Comparison of ENCODE assay signal across 1 cellular context in the genomic region with DNA sequence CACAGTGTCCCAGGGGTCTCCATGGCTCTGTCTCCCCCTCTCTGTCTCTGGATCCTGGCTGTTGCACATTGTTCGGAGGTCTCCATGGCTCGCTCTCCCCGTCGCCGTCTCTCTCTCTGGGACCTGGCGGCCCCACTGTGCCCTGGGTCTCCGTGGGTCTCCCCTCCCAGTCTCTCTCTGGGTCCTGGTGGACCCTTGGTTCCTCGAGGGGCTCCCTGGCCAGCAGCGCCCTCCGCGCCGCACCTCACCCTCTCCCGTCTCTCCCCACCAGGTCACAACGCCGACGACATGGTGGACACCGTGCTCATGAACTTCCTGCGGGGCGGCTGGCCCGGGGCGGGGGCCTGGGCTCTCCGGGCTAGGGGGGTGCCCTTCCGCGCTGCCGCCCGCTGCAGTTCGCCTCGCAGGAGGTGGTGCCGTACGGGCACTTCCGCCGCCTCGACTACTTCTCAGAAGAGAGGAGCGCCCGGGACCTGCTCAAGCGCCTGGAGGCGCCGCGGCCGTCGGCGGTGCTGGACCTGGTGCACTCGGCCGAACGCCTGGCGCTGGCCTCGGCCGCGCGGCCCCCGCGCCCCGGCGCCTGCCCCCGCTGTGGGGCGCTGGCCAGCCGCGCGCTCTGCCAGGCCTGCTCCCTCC.
TF ChIP-seq lines count a peak whose summit lies in the region.

No MANE protein-coding gene starts in this region.

TF ChIP-seq in IMR-90, 13 proteins besides CTCF, POLR2A, EP300 and RAD21:
- TF ChIP-seq, protein P1, sequence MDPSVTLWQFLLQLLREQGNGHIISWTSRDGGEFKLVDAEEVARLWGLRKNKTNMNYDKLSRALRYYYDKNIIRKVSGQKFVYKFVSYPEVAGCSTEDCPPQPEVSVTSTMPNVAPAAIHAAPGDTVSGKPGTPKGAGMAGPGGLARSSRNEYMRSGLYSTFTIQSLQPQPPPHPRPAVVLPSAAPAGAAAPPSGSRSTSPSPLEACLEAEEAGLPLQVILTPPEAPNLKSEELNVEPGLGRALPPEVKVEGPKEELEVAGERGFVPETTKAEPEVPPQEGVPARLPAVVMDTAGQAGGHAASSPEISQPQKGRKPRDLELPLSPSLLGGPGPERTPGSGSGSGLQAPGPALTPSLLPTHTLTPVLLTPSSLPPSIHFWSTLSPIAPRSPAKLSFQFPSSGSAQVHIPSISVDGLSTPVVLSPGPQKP (IDR thresholded peaks at IDR 0.05; ENCODE audit: borderline replicate concordance, low read depth, low read length) = no peak
- no peak for TF ChIP-seq NFE2L2 (IDR thresholded peaks at IDR 0.05; ENCODE audit: low read depth, low read length)
- TF ChIP-seq, protein P2, sequence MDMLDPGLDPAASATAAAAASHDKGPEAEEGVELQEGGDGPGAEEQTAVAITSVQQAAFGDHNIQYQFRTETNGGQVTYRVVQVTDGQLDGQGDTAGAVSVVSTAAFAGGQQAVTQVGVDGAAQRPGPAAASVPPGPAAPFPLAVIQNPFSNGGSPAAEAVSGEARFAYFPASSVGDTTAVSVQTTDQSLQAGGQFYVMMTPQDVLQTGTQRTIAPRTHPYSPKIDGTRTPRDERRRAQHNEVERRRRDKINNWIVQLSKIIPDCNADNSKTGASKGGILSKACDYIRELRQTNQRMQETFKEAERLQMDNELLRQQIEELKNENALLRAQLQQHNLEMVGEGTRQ (IDR thresholded peaks at IDR 0.05; ENCODE audit: low read depth, low read length) = no peak
- TF ChIP-seq FOS (IDR thresholded peaks at IDR 0.05; ENCODE audit: low read depth, low read length) = no peak
- no peak for TF ChIP-seq CEBPB (IDR thresholded peaks at IDR 0.05; ENCODE audit: low read depth, low read length)
- TF ChIP-seq CHD1 (IDR thresholded peaks at IDR 0.05; ENCODE audit: low read depth, low read length) = no peak
- TF ChIP-seq SMC3 (IDR thresholded peaks at IDR 0.05; ENCODE audit: low read depth, low read length) = no peak
TF ChIP-seq in IMR-90: peak in this region for 0.
